In the genomic region with DNA sequence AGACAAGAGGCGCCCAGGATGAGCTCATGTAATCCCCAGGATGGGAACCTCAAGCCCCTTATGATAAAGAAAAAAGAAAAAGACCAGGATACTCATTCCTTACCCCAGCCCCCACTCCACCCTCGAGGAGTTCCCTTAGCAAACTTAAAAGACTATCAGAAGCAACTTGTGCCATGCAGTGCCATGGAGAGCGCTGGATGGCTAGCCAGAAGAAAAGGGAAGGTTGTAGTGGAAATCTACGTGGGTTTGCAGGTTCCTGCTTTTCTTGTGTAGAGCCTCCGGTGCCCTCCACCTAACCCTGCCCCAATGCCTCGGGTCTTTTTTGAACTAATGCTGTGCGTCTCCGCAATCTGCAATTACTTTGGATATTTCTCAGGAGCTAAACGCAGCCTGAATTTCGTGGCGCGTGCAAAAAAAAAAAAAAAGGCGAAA, we compare ENCODE assay signal across 13 cellular contexts. TPM values are rescaled to one million over a fixed set of nuclear protein-coding genes. Genes with fewer than 3 reads are reported as not detected.
DNase-seq lines count a peak whose midpoint lies in the region; ATAC-seq, FAIRE-seq and TF ChIP-seq lines count a peak whose summit lies in the region.
"Had no signal": no experiment of that assay in that cellular context is flagged by ENCODE, and none has a peak within 500 bp of the region (broad histone marks: within the 10 kb centered on the region; RNA-seq: fewer than 3 reads in every experiment).

No MANE protein-coding gene starts in this region.

- peaks cover 15% of the 10 kb centered on the region for H3K4me1 ChIP-seq in iPS-15b (ENCODE audit: control insufficient read depth, insufficient read depth, low read length)
- H3K4me1 ChIP-seq: parathyroid adenoma had no signal

- no peak overlapping the region for H3K27ac Mint-ChIP-seq in activated CD4-positive, alpha-beta T cell treated with anti-CD3 and anti-CD28 coated beads, Interleukin-2, amount 10 ng/mL, durations not matched to agents 24 days and 14 days
- no peak overlapping the region for H3K27ac Mint-ChIP-seq in stimulated activated naive B cell treated with anti-CD40 and anti-IgM and Interleukin-4, amounts not matched to agents 10 μg/mL and 1 μg/mL and 100 μg/mL, for 72 hours
- H3K27ac Mint-ChIP-seq: activated naive CD4-positive, alpha-beta T cell treated with anti-CD3 and anti-CD28 coated beads, Interleukin-2, amount 50 U/mL, for 72 hours had no signal

- H2AFZ ChIP-seq in SU-DHL-6 (ENCODE audit: low read depth, low read length, severe bottlenecking), result peak overlapping the region; percentile 47
- H2AFZ ChIP-seq: parathyroid adenoma had no signal

- H3K27me3 ChIP-seq in SU-DHL-6 (ENCODE audit: low read length), result no peaks in the 10 kb centered on the region
- peaks cover 75% of the 10 kb centered on the region for H3K27me3 ChIP-seq in iPS-15b (ENCODE audit: control insufficient read depth, insufficient read depth, low read length)

- H3K9me3 ChIP-seq in SU-DHL-6 (ENCODE audit: insufficient read depth, low read length), result no peaks in the 10 kb centered on the region
- H3K9me3 ChIP-seq in iPS-15b (ENCODE audit: control insufficient read depth, insufficient read depth, low read length), result no peaks in the 10 kb centered on the region

- no peaks in the 10 kb centered on the region for H3K9me3 Mint-ChIP-seq in activated CD4-positive, alpha-beta T cell treated with anti-CD3 and anti-CD28 coated beads, Interleukin-2, amount 10 ng/mL, durations not matched to agents 24 days and 14 days
- no peaks in the 10 kb centered on the region for H3K9me3 Mint-ChIP-seq in stimulated activated naive B cell treated with anti-CD40 and anti-IgM and Interleukin-4, amounts not matched to agents 10 μg/mL and 1 μg/mL and 100 μg/mL, for 72 hours
- H3K9me3 Mint-ChIP-seq: activated naive CD4-positive, alpha-beta T cell treated with anti-CD3 and anti-CD28 coated beads, Interleukin-2, amount 50 U/mL, for 72 hours had no signal

- H3K79me2 ChIP-seq in SU-DHL-6 (ENCODE audit: insufficient read depth, low read length), result no peaks in the 10 kb centered on the region
- H3K79me2 ChIP-seq: parathyroid adenoma had no signal

- H3K4me1 Mint-ChIP-seq in activated CD4-positive, alpha-beta T cell treated with anti-CD3 and anti-CD28 coated beads, Interleukin-2, amount 10 ng/mL, durations not matched to agents 24 days and 14 days, result peaks cover 2% of the 10 kb centered on the region
- peaks cover 9% of the 10 kb centered on the region in 2 donors for H3K4me1 Mint-ChIP-seq in stimulated activated naive B cell treated with anti-CD40 and anti-IgM and Interleukin-4, amounts not matched to agents 10 μg/mL and 1 μg/mL and 100 μg/mL, for 72 hours

- ATAC-seq in stimulated activated naive B cell treated with anti-CD40 and anti-IgM and Interleukin-4, amounts not matched to agents 10 μg/mL and 1 μg/mL and 100 μg/mL, for 72 hours (replicated peaks), result peak; percentile 60 to 72
- ATAC-seq in GM21423 (IDR thresholded peaks at IDR 0.05; ENCODE audit: unreplicated experiment), result no peak
- ATAC-seq: HCT116 had no signal

- peak overlapping the region; percentile 39 for H3K4me3 ChIP-seq in SU-DHL-6 (ENCODE audit: insufficient read depth, low read length, poor library complexity, severe bottlenecking)
- peak overlapping the region; percentile 58 for H3K4me3 ChIP-seq in iPS-15b (ENCODE audit: low read depth, low read length)

- H3K36me3 ChIP-seq in SU-DHL-6 (ENCODE audit: low read length), result no peaks in the 10 kb centered on the region
- no peaks in the 10 kb centered on the region for H3K36me3 ChIP-seq in iPS-15b (ENCODE audit: control insufficient read depth, insufficient read depth, low read length)

- TF ChIP-seq CTCF in SU-DHL-6 (IDR thresholded peaks at IDR 0.05; ENCODE audit: insufficient read depth, low read length, poor library complexity, severe bottlenecking), result no peak

- FAIRE-seq in HTR-8/SVneo (lab: Jason Lieb, UNC), result no peak

- no peak overlapping the region for H3K27ac ChIP-seq in SU-DHL-6 (ENCODE audit: low read depth, low read length)
- H3K27ac ChIP-seq: parathyroid adenoma had no signal

- intact Hi-C loops in activated CD4-positive, alpha-beta T cell treated with anti-CD3 and anti-CD28 coated beads, Interleukin-2, amount 10 ng/mL, durations not matched to agents 24 days and 14 days (cut with micrococcal nuclease), result loop anchor here (2.0 kb wide), 1 partner anchor 15 kb away; no protein-coding TSS in a partner anchor

- H3K36me3 Mint-ChIP-seq in activated CD4-positive, alpha-beta T cell treated with anti-CD3 and anti-CD28 coated beads, Interleukin-2, amount 10 ng/mL, durations not matched to agents 24 days and 14 days (ENCODE audit: low read depth), result no peaks in the 10 kb centered on the region
- no peaks in the 10 kb centered on the region for H3K36me3 Mint-ChIP-seq in stimulated activated naive B cell treated with anti-CD40 and anti-IgM and Interleukin-4, amounts not matched to agents 10 μg/mL and 1 μg/mL and 100 μg/mL, for 72 hours
- H3K36me3 Mint-ChIP-seq: activated naive CD4-positive, alpha-beta T cell treated with anti-CD3 and anti-CD28 coated beads, Interleukin-2, amount 50 U/mL, for 72 hours had no signal

- H3K9ac ChIP-seq in SU-DHL-6 (ENCODE audit: low read length) (peak overlapping the region; percentile 15; the same call in 1 of the 2 replicates), iPS-15b (ENCODE audit: low read depth, low read length) (no peak overlapping the region)
- H3K9ac ChIP-seq: parathyroid adenoma had no signal

- peak; percentile 54 for DNase-seq in activated CD4-positive, alpha-beta T cell treated with anti-CD3 and anti-CD28 coated beads, Interleukin-2, amount 10 ng/mL, durations not matched to agents 24 days and 14 days
- DNase-seq in activated CD4-positive, alpha-beta T cell treated with anti-CD3 and anti-CD28 coated beads, Interleukin-2, amount 50 U/mL, for 1 hour, result no peak
- DNase-seq in stimulated activated naive B cell treated with anti-CD40 and anti-IgM and Interleukin-4, amounts not matched to agents 10 μg/mL and 1 μg/mL and 100 μg/mL, for 72 hours, result no peak
- DNase-seq in HTR-8/SVneo (ENCODE audit: insufficient read length, low spot score) (no peak), kidney glomerular epithelial cell (lab: John Stamatoyannopoulos, UW) (no peak)
- DNase-seq: NCI-H748 treated with DMSO at 0.1 percent for 48 hours; stimulated activated CD8-positive, alpha-beta memory T cell treated with anti-CD3 and anti-CD28 coated beads, Interleukin-4, amount 100 ng/mL, for 48 hours had no signal

- no peaks in the 10 kb centered on the region for H3K9me2 ChIP-seq in SU-DHL-6 (replicated peaks; ENCODE audit: insufficient read depth, low read length)

- no peak overlapping the region for H3K4me3 Mint-ChIP-seq in activated CD4-positive, alpha-beta T cell treated with anti-CD3 and anti-CD28 coated beads, Interleukin-2, amount 10 ng/mL, durations not matched to agents 24 days and 14 days
- no peak overlapping the region for H3K4me3 Mint-ChIP-seq in stimulated activated naive B cell treated with anti-CD40 and anti-IgM and Interleukin-4, amounts not matched to agents 10 μg/mL and 1 μg/mL and 100 μg/mL, for 72 hours

- peak overlapping the region; percentile 59 for H3K4me2 ChIP-seq in SU-DHL-6 (ENCODE audit: low read depth, low read length, poor library complexity, severe bottlenecking)

- H3F3A ChIP-seq in SU-DHL-6 (ENCODE audit: insufficient read depth), result no peaks in the 10 kb centered on the region

- H3K27me3 Mint-ChIP-seq in activated CD4-positive, alpha-beta T cell treated with anti-CD3 and anti-CD28 coated beads, Interleukin-2, amount 10 ng/mL, durations not matched to agents 24 days and 14 days, result peaks cover 40% of the 10 kb centered on the region
- H3K27me3 Mint-ChIP-seq in stimulated activated naive B cell treated with anti-CD40 and anti-IgM and Interleukin-4, amounts not matched to agents 10 μg/mL and 1 μg/mL and 100 μg/mL, for 72 hours, result peaks cover 6 to 17% of the 10 kb centered on the region in 2 donors

- no peaks in the 10 kb centered on the region for H4K20me1 ChIP-seq in SU-DHL-6 (ENCODE audit: low read depth, low read length)

RNA-seq across cellular contexts. Expression of gene BCL11A, which starts 16.2 kb away (rescaled TPM):
- total RNA-seq in activated CD4-positive, alpha-beta T cell treated with anti-CD3 and anti-CD28 coated beads, Interleukin-2, amount 10 ng/mL, durations not matched to agents 24 days and 14 days, result not detected in 2 replicates
